Comparison of ENCODE assay signal across 1 cellular context in genomic region chr7:103344453-103345149, GRCh38.
TF ChIP-seq lines count a peak whose summit lies in the region.

A gene with protein sequence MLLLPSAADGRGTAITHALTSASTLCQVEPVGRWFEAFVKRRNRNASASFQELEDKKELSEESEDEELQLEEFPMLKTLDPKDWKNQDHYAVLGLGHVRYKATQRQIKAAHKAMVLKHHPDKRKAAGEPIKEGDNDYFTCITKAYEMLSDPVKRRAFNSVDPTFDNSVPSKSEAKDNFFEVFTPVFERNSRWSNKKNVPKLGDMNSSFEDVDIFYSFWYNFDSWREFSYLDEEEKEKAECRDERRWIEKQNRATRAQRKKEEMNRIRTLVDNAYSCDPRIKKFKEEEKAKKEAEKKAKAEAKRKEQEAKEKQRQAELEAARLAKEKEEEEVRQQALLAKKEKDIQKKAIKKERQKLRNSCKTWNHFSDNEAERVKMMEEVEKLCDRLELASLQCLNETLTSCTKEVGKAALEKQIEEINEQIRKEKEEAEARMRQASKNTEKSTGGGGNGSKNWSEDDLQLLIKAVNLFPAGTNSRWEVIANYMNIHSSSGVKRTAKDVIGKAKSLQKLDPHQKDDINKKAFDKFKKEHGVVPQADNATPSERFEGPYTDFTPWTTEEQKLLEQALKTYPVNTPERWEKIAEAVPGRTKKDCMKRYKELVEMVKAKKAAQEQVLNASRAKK (minus strand): TSS chr7:103344767. CDS start chr7:103344622, 145 bp downstream.

TF ChIP-seq in HepG2, 621 proteins besides CTCF, POLR2A, EP300 and RAD21 (continued from another document and continues in another):
- peak; percentile 75; the same call in 1 of the 2 replicates for TF ChIP-seq ZNF350 (CRISPR knock-in tag; IDR thresholded peaks at IDR 0.05; ENCODE audit: borderline replicate concordance, low read depth)
- peak; percentile 94 for TF ChIP-seq THAP11 (CRISPR knock-in tag; IDR thresholded peaks at IDR 0.05)
- TF ChIP-seq BHLHE40 (IDR thresholded peaks at IDR 0.05; ENCODE audit: low read length) = no peak
- TF ChIP-seq, protein P1, sequence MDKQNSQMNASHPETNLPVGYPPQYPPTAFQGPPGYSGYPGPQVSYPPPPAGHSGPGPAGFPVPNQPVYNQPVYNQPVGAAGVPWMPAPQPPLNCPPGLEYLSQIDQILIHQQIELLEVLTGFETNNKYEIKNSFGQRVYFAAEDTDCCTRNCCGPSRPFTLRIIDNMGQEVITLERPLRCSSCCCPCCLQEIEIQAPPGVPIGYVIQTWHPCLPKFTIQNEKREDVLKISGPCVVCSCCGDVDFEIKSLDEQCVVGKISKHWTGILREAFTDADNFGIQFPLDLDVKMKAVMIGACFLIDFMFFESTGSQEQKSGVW (CRISPR knock-in tag; IDR thresholded peaks at IDR 0.05; ENCODE audit: borderline replicate concordance) = no peak
- TF ChIP-seq GATAD1 (CRISPR knock-in tag; IDR thresholded peaks at IDR 0.05) = peak; percentile 98
- TF ChIP-seq, protein P2, sequence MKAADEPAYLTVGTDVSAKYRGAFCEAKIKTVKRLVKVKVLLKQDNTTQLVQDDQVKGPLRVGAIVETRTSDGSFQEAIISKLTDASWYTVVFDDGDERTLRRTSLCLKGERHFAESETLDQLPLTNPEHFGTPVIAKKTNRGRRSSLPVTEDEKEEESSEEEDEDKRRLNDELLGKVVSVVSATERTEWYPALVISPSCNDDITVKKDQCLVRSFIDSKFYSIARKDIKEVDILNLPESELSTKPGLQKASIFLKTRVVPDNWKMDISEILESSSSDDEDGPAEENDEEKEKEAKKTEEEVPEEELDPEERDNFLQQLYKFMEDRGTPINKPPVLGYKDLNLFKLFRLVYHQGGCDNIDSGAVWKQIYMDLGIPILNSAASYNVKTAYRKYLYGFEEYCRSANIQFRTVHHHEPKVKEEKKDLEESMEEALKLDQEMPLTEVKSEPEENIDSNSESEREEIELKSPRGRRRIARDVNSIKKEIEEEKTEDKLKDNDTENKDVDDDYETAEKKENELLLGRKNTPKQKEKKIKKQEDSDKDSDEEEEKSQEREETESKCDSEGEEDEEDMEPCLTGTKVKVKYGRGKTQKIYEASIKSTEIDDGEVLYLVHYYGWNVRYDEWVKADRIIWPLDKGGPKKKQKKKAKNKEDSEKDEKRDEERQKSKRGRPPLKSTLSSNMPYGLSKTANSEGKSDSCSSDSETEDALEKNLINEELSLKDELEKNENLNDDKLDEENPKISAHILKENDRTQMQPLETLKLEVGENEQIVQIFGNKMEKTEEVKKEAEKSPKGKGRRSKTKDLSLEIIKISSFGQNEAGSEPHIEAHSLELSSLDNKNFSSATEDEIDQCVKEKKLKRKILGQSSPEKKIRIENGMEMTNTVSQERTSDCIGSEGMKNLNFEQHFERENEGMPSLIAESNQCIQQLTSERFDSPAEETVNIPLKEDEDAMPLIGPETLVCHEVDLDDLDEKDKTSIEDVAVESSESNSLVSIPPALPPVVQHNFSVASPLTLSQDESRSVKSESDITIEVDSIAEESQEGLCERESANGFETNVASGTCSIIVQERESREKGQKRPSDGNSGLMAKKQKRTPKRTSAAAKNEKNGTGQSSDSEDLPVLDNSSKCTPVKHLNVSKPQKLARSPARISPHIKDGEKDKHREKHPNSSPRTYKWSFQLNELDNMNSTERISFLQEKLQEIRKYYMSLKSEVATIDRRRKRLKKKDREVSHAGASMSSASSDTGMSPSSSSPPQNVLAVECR (CRISPR knock-in tag; IDR thresholded peaks at IDR 0.05; ENCODE audit: borderline replicate concordance) = peak; percentile 98
- peak; percentile 85 for TF ChIP-seq ETV5 (CRISPR knock-in tag; IDR thresholded peaks at IDR 0.05; ENCODE audit: borderline replicate concordance)
- TF ChIP-seq, protein P3, sequence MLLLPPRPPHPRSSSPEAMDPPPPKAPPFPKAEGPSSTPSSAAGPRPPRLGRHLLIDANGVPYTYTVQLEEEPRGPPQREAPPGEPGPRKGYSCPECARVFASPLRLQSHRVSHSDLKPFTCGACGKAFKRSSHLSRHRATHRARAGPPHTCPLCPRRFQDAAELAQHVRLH (CRISPR knock-in tag; IDR thresholded peaks at IDR 0.05; ENCODE audit: borderline replicate concordance, low read depth) = peak; percentile 99
- no peak for TF ChIP-seq SMARCC2 (IDR thresholded peaks at IDR 0.05)
- TF ChIP-seq HOXA9 (CRISPR knock-in tag; IDR thresholded peaks at IDR 0.05; ENCODE audit: borderline replicate concordance) = no peak
- TF ChIP-seq FOXC1 (CRISPR knock-in tag; IDR thresholded peaks at IDR 0.05; ENCODE audit: borderline replicate concordance) = peak; percentile 88; the same call in 1 of the 2 replicates
- TF ChIP-seq ZNF563 (CRISPR knock-in tag; IDR thresholded peaks at IDR 0.05) = peak; percentile 93
- TF ChIP-seq PATZ1 (CRISPR knock-in tag; IDR thresholded peaks at IDR 0.05) = peak; percentile 93
- TF ChIP-seq MATR3 (CRISPR knock-in tag; IDR thresholded peaks at IDR 0.05) = no peak
- TF ChIP-seq ZNF83 (CRISPR knock-in tag; IDR thresholded peaks at IDR 0.05; ENCODE audit: borderline replicate concordance) = no peak
- peak; percentile 94 for TF ChIP-seq KDM2A (CRISPR knock-in tag; IDR thresholded peaks at IDR 0.05; ENCODE audit: borderline replicate concordance, low read depth)
- peak; percentile 61 for TF ChIP-seq HINFP (CRISPR knock-in tag; IDR thresholded peaks at IDR 0.05; ENCODE audit: low read depth)
- peak; percentile 88 for TF ChIP-seq SPEN (CRISPR knock-in tag; IDR thresholded peaks at IDR 0.05; ENCODE audit: low read depth)
- TF ChIP-seq EZH2 (conservative IDR thresholded peaks at IDR 0.05; ENCODE audit: low read depth, low read length) = no peak
- TF ChIP-seq RBM22 (optimal IDR thresholded peaks at IDR 0.05; ENCODE audit: low read length) = no peak
- peak; percentile 82; the same call in 1 of the 2 replicates for TF ChIP-seq SIX1 (CRISPR knock-in tag; IDR thresholded peaks at IDR 0.05; ENCODE audit: borderline replicate concordance)
- peak; percentile 79; the same call in 1 of the 2 replicates for TF ChIP-seq ZNF280B (CRISPR knock-in tag; IDR thresholded peaks at IDR 0.05; ENCODE audit: borderline replicate concordance)
- TF ChIP-seq TBX2 (CRISPR knock-in tag; IDR thresholded peaks at IDR 0.05; ENCODE audit: borderline replicate concordance) = peak; percentile 76
- peak; percentile 66; the same call in 1 of the 2 replicates for TF ChIP-seq ZBTB34 (CRISPR knock-in tag; IDR thresholded peaks at IDR 0.05)
- TF ChIP-seq ZFP36L1 (CRISPR knock-in tag; IDR thresholded peaks at IDR 0.05) = peak; percentile 84; the same call in 1 of the 2 replicates
- TF ChIP-seq, protein P4, sequence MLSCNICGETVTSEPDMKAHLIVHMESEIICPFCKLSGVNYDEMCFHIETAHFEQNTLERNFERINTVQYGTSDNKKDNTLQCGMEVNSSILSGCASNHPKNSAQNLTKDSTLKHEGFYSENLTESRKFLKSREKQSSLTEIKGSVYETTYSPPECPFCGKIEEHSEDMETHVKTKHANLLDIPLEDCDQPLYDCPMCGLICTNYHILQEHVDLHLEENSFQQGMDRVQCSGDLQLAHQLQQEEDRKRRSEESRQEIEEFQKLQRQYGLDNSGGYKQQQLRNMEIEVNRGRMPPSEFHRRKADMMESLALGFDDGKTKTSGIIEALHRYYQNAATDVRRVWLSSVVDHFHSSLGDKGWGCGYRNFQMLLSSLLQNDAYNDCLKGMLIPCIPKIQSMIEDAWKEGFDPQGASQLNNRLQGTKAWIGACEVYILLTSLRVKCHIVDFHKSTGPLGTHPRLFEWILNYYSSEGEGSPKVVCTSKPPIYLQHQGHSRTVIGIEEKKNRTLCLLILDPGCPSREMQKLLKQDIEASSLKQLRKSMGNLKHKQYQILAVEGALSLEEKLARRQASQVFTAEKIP (CRISPR knock-in tag; IDR thresholded peaks at IDR 0.05; ENCODE audit: borderline replicate concordance) = no peak
- 0 out of 2 replicates have a peak, but pooled peaks have one; percentile 55 for TF ChIP-seq ZNF678 (CRISPR knock-in tag; IDR thresholded peaks at IDR 0.05)
- TF ChIP-seq ZNF766 (CRISPR knock-in tag; IDR thresholded peaks at IDR 0.05; ENCODE audit: borderline replicate concordance) = peak; percentile 78; the same call in 1 of the 2 replicates
- peak; percentile 96 for TF ChIP-seq PHF20 (CRISPR knock-in tag; IDR thresholded peaks at IDR 0.05)
- peak; percentile 96 for TF ChIP-seq ASH2L (IDR thresholded peaks at IDR 0.05; ENCODE audit: insufficient read length, low read depth, low read length)
- TF ChIP-seq, protein P5, sequence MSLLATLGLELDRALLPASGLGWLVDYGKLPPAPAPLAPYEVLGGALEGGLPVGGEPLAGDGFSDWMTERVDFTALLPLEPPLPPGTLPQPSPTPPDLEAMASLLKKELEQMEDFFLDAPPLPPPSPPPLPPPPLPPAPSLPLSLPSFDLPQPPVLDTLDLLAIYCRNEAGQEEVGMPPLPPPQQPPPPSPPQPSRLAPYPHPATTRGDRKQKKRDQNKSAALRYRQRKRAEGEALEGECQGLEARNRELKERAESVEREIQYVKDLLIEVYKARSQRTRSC (CRISPR knock-in tag; IDR thresholded peaks at IDR 0.05; ENCODE audit: low read depth) = 0 out of 2 replicates have a peak, but pooled peaks have one; percentile 55
- 0 out of 2 replicates have a peak, but pooled peaks have one; percentile 57 for TF ChIP-seq PAWR (CRISPR knock-in tag; IDR thresholded peaks at IDR 0.05; ENCODE audit: borderline replicate concordance)
- no peak for TF ChIP-seq ATRX (CRISPR knock-in tag; IDR thresholded peaks at IDR 0.05; ENCODE audit: borderline replicate concordance)
- TF ChIP-seq HNRNPLL (IDR thresholded peaks at IDR 0.05; ENCODE audit: low read depth, low read length, poor library complexity, severe bottlenecking) = peak; percentile 41
- no peak for TF ChIP-seq ZNF589 (CRISPR knock-in tag; conservative IDR thresholded peaks at IDR 0.05)
- no peak; the same call in 1 of the 2 replicates for TF ChIP-seq CCDC6 (CRISPR knock-in tag; IDR thresholded peaks at IDR 0.05)
